In genomic region chr2:111463956-111464355, GRCh38 we compare ENCODE assay signal across 8 cellular contexts.
DNase-seq lines count a peak whose midpoint lies in the region; ATAC-seq and TF ChIP-seq lines count a peak whose summit lies in the region.
"Not testable (repeated sequence)": the region's sequence is repeated elsewhere in the genome, so short reads cannot be mapped to it uniquely, and the experiment has no call there.

No MANE protein-coding gene starts in this region.

- H3K27ac ChIP-seq in body of pancreas = peak overlapping the region in 3 of 4 donors; percentile 60 to 80 (median 76)
- H3K27ac ChIP-seq in lung (ENCODE audit: low read depth in 1 of 2, low read length in 1 of 2) = not testable (repeated sequence)
- H3K27ac ChIP-seq in transverse colon = peak overlapping the region in 3 of 4 donors; percentile 65 to 74 (median 65)

- H3K9me3 ChIP-seq in T-helper 17 cell (ENCODE audit: control insufficient read depth, low read length, poor library complexity, severe bottlenecking); body of pancreas; lung (ENCODE audit: control insufficient read depth in 2 of 2, insufficient read depth in 1 of 2, low read length in 1 of 2); transverse colon: not testable (repeated sequence)

- TF ChIP-seq CTCF in body of pancreas (IDR thresholded peaks at IDR 0.05); lung (IDR thresholded peaks at IDR 0.05; ENCODE audit: control extremely low read depth, extremely low read depth); transverse colon (IDR thresholded peaks at IDR 0.05): not testable (repeated sequence)

- not testable (repeated sequence) for H3K4me3 ChIP-seq in body of pancreas, lung, transverse colon

- H3K4me1 Mint-ChIP-seq in T-helper 17 cell = not testable (repeated sequence)

- not testable (repeated sequence) for H3K4me1 ChIP-seq in body of pancreas; lung (ENCODE audit: control insufficient read depth in 2 of 2, insufficient read depth in 2 of 2, low read length in 2 of 2)
- H3K4me1 ChIP-seq in transverse colon = peaks cover 0 to 18% (median 10%) of the 10 kb centered on the region in 4 donors

- intact Hi-C loops in body of pancreas (cut with DNase I); transverse colon (cut with DNase I; ENCODE audit: low total_unique reads): not testable (repeated sequence)

- ATAC-seq in GM18508 (IDR thresholded peaks at IDR 0.05; ENCODE audit: insufficient read depth, unreplicated experiment) = peak; percentile 74
- peak; percentile 92 for ATAC-seq in GM21360 (IDR thresholded peaks at IDR 0.05; ENCODE audit: unreplicated experiment)
- ATAC-seq in HG02840 (IDR thresholded peaks at IDR 0.05; ENCODE audit: low FRiP score, unreplicated experiment) = peak; percentile 90
- peak; percentile 90 for ATAC-seq in HG03439 (IDR thresholded peaks at IDR 0.05; ENCODE audit: unreplicated experiment)
- peak; percentile 92 for ATAC-seq in T-helper 17 cell
- ATAC-seq in body of pancreas = peak; percentile 91
- peak; percentile 81 for ATAC-seq in lung (ENCODE audit: insufficient read depth, low FRiP score)

- in situ Hi-C loops in transverse colon (cut with MboI; ENCODE audit: low pct_ligation_motif_present in 1 of 4, low pct_unique_long_range_greater_than_20kb in 1 of 4, low sequenced_read_pairs in 3 of 4) = not testable (repeated sequence)

- not testable (repeated sequence) for H3K27me3 Mint-ChIP-seq in T-helper 17 cell

- not testable (repeated sequence) for H3K27me3 ChIP-seq in body of pancreas; lung (ENCODE audit: control insufficient read depth, insufficient read depth); transverse colon

- TF ChIP-seq EP300 in transverse colon (IDR thresholded peaks at IDR 0.05; ENCODE audit: low read depth) = not testable (repeated sequence)

- H3K4me3 Mint-ChIP-seq in T-helper 17 cell = peak overlapping the region; percentile 33

- H3K27ac Mint-ChIP-seq in T-helper 17 cell = peak overlapping the region; percentile 21

- not testable (repeated sequence) for H3K36me3 Mint-ChIP-seq in T-helper 17 cell (ENCODE audit: low read depth)

- not testable (repeated sequence) for TF ChIP-seq POLR2A in body of pancreas (IDR thresholded peaks at IDR 0.05); transverse colon (IDR thresholded peaks at IDR 0.05)

- WGBS in body of pancreas, 2 donors = no CpG with 5 or more reads among the region's 10 CpGs
- WGBS in lung, 2 donors = no CpG with 5 or more reads among the region's 10 CpGs
- WGBS in transverse colon (ENCODE audit: low coverage in 1 of 2), 2 donors = 10% methylated on average over 2 of the region's 10 CpGs; no CpG with 5 or more reads in 1 of the 2 donors

- H3K36me3 ChIP-seq in body of pancreas (replicated peaks in 1 of 2; ENCODE audit: insufficient read depth in 1 of 2, low read depth in 2 of 2); lung (ENCODE audit: control insufficient read depth in 2 of 2, insufficient read depth in 2 of 2, low read length in 2 of 2); transverse colon: not testable (repeated sequence)

- not testable (repeated sequence) for DNase-seq in T-helper 17 cell; lung (ENCODE audit: low spot score)
- DNase-seq in body of pancreas (peak in 3 of 4 donors; percentile 25 to 63 (median 47)), transverse colon (peak; percentile 47)
